Comparison of ENCODE assay signal across 1 cellular context in genomic region chr3:187277129-187277462, GRCh38.
TF ChIP-seq lines count a peak whose summit lies in the region.

No MANE protein-coding gene starts in this region.

TF ChIP-seq in HepG2, 621 proteins besides CTCF, POLR2A, EP300 and RAD21 (continues in another document):
- no peak for TF ChIP-seq STAT5B (CRISPR knock-in tag; IDR thresholded peaks at IDR 0.05)
- no peak for TF ChIP-seq SNAPC2 (CRISPR knock-in tag; IDR thresholded peaks at IDR 0.05)
- TF ChIP-seq SP140L (CRISPR knock-in tag; IDR thresholded peaks at IDR 0.05; ENCODE audit: borderline replicate concordance), result no peak
- TF ChIP-seq ZSCAN5A (CRISPR knock-in tag; IDR thresholded peaks at IDR 0.05; ENCODE audit: borderline replicate concordance), result no peak
- TF ChIP-seq IKZF4 (CRISPR knock-in tag; IDR thresholded peaks at IDR 0.05; ENCODE audit: borderline replicate concordance, low read depth, not compliant biosample characterization), result no peak
- 0 out of 2 replicates have a peak, but pooled peaks have one; percentile 14 for TF ChIP-seq ZNF605 (CRISPR knock-in tag; IDR thresholded peaks at IDR 0.05)
- no peak for TF ChIP-seq PITX1 (CRISPR knock-in tag; IDR thresholded peaks at IDR 0.05)
- no peak for TF ChIP-seq NKX3-1 (CRISPR knock-in tag; IDR thresholded peaks at IDR 0.05)
- no peak for TF ChIP-seq ZNF761 (CRISPR knock-in tag; conservative IDR thresholded peaks at IDR 0.05)
- no peak for TF ChIP-seq FOXK1 (CRISPR knock-in tag; IDR thresholded peaks at IDR 0.05; ENCODE audit: borderline replicate concordance, low read depth)
- TF ChIP-seq ZNF34 (CRISPR knock-in tag; IDR thresholded peaks at IDR 0.05; ENCODE audit: borderline replicate concordance), result no peak
- no peak for TF ChIP-seq ZNF563 (CRISPR knock-in tag; IDR thresholded peaks at IDR 0.05)
- no peak for TF ChIP-seq ZNF614 (CRISPR knock-in tag; IDR thresholded peaks at IDR 0.05; ENCODE audit: borderline replicate concordance)
- no peak for TF ChIP-seq SUZ12 (IDR thresholded peaks at IDR 0.05; ENCODE audit: low read depth, low read length)
- no peak for TF ChIP-seq TAF15 (IDR thresholded peaks at IDR 0.05; ENCODE audit: low read depth, low read length, poor library complexity, severe bottlenecking)
- no peak for TF ChIP-seq ZBTB4 (CRISPR knock-in tag; IDR thresholded peaks at IDR 0.05; ENCODE audit: borderline replicate concordance)
- no peak for TF ChIP-seq SRY (CRISPR knock-in tag; IDR thresholded peaks at IDR 0.05)
- TF ChIP-seq SRSF4 (IDR thresholded peaks at IDR 0.05; ENCODE audit: low read depth, low read length, poor library complexity, severe bottlenecking), result no peak
- TF ChIP-seq AKNA (CRISPR knock-in tag; IDR thresholded peaks at IDR 0.05; ENCODE audit: borderline replicate concordance), result no peak
- TF ChIP-seq ZBTB42 (CRISPR knock-in tag; IDR thresholded peaks at IDR 0.05), result no peak
- no peak for TF ChIP-seq EHMT2 (IDR thresholded peaks at IDR 0.05; ENCODE audit: borderline replicate concordance, low read depth, low read length)
- no peak for TF ChIP-seq SNRNP70 (IDR thresholded peaks at IDR 0.05; ENCODE audit: low read depth, low read length)
- no peak for TF ChIP-seq ZSCAN20 (CRISPR knock-in tag; IDR thresholded peaks at IDR 0.05; ENCODE audit: borderline replicate concordance)
- TF ChIP-seq MED13 (CRISPR knock-in tag; IDR thresholded peaks at IDR 0.05), result no peak
- TF ChIP-seq CHCHD3 (CRISPR knock-in tag; IDR thresholded peaks at IDR 0.05), result no peak
- no peak for TF ChIP-seq NFATC3 (CRISPR knock-in tag; IDR thresholded peaks at IDR 0.05)
- TF ChIP-seq HMGXB3 (CRISPR knock-in tag; IDR thresholded peaks at IDR 0.05; ENCODE audit: borderline replicate concordance), result 0 out of 2 replicates have a peak, but pooled peaks have one; percentile 6
- no peak for TF ChIP-seq GATAD1 (CRISPR knock-in tag; IDR thresholded peaks at IDR 0.05)
- no peak for TF ChIP-seq ATAD3A (CRISPR knock-in tag; IDR thresholded peaks at IDR 0.05)
- no peak for TF ChIP-seq RXRB (CRISPR knock-in tag; IDR thresholded peaks at IDR 0.05; ENCODE audit: borderline replicate concordance)
- no peak for TF ChIP-seq RBFOX2 (IDR thresholded peaks at IDR 0.05; ENCODE audit: low read depth, low read length)
- no peak for TF ChIP-seq ZNF546 (CRISPR knock-in tag; conservative IDR thresholded peaks at IDR 0.05)
- no peak for TF ChIP-seq TFDP1 (CRISPR knock-in tag; IDR thresholded peaks at IDR 0.05; ENCODE audit: borderline replicate concordance)
- TF ChIP-seq ZNF784 (CRISPR knock-in tag; IDR thresholded peaks at IDR 0.05; ENCODE audit: borderline replicate concordance), result no peak
- no peak for TF ChIP-seq ZNF276 (CRISPR knock-in tag; IDR thresholded peaks at IDR 0.05; ENCODE audit: low read depth)
- no peak for TF ChIP-seq TCF12 (IDR thresholded peaks at IDR 0.05)
- no peak for TF ChIP-seq TCF12 (CRISPR knock-in tag; IDR thresholded peaks at IDR 0.05)
- no peak for TF ChIP-seq ZNF101 (CRISPR knock-in tag; IDR thresholded peaks at IDR 0.05; ENCODE audit: borderline replicate concordance, low read depth)
- TF ChIP-seq ZNF501 (CRISPR knock-in tag; IDR thresholded peaks at IDR 0.05), result 0 out of 2 replicates have a peak, but pooled peaks have one; percentile 3
- TF ChIP-seq TEAD3 (CRISPR knock-in tag; optimal IDR thresholded peaks at IDR 0.05; ENCODE audit: borderline replicate concordance), result no peak
- TF ChIP-seq MYC (CRISPR knock-in tag; IDR thresholded peaks at IDR 0.05; ENCODE audit: borderline replicate concordance), result no peak
- no peak for TF ChIP-seq KMT2B (CRISPR knock-in tag; IDR thresholded peaks at IDR 0.05)
- no peak for TF ChIP-seq PRDM4 (CRISPR knock-in tag; IDR thresholded peaks at IDR 0.05; ENCODE audit: borderline replicate concordance)
- TF ChIP-seq ZFX (CRISPR knock-in tag; IDR thresholded peaks at IDR 0.05; ENCODE audit: low read depth), result 0 out of 2 replicates have a peak, but pooled peaks have one; percentile 45
- no peak for TF ChIP-seq FLYWCH1 (CRISPR knock-in tag; IDR thresholded peaks at IDR 0.05)
- no peak for TF ChIP-seq ZBTB3 (CRISPR knock-in tag; IDR thresholded peaks at IDR 0.05; ENCODE audit: borderline replicate concordance, low read depth)
